Comparison of ENCODE assay signal across 11 cellular contexts in genomic region chr14:68888883-68889282, GRCh38.
"Had no signal": no experiment of that assay in that cellular context is flagged by ENCODE, and none has a peak within 500 bp of the region (broad histone marks: within the 10 kb centered on the region; RNA-seq: fewer than 3 reads in every experiment).

No MANE protein-coding gene starts in this region.

- ATAC-seq: lower lobe of right lung had no signal

- H3K27me3 ChIP-seq: cardiac muscle cell, hepatocyte, right lobe of liver, testis had no signal

- DNase-seq: activated CD4-positive, alpha-beta T cell treated with anti-CD3 and anti-CD28 coated beads, Interleukin-2, amount 10 ng/mL, durations not matched to agents 24 days and 14 days; activated naive CD8-positive, alpha-beta T cell treated with anti-CD3 and anti-CD28 coated beads for 36 hours; effector memory CD4-positive, alpha-beta T cell; lower lobe of right lung; naive B cell; stimulated activated CD4-positive, alpha-beta T cell treated with anti-CD3 and anti-CD28 coated beads, Interleukin-2, amount 100 ng/mL, for 24 hours; stimulated activated naive CD4-positive, alpha-beta T cell; testis had no signal

- H3K9me3 ChIP-seq: lower lobe of right lung, right lobe of liver, testis had no signal

- H3K4me1 ChIP-seq: lower lobe of right lung, testis had no signal

- H3K27ac ChIP-seq: cardiac muscle cell, hepatocyte, lower lobe of right lung, right lobe of liver, testis had no signal

- H3K4me3 ChIP-seq: cardiac muscle cell, hepatocyte, lower lobe of right lung, right lobe of liver, testis had no signal
